Comparison of ENCODE assay signal across 1 cellular context in the genomic region with DNA sequence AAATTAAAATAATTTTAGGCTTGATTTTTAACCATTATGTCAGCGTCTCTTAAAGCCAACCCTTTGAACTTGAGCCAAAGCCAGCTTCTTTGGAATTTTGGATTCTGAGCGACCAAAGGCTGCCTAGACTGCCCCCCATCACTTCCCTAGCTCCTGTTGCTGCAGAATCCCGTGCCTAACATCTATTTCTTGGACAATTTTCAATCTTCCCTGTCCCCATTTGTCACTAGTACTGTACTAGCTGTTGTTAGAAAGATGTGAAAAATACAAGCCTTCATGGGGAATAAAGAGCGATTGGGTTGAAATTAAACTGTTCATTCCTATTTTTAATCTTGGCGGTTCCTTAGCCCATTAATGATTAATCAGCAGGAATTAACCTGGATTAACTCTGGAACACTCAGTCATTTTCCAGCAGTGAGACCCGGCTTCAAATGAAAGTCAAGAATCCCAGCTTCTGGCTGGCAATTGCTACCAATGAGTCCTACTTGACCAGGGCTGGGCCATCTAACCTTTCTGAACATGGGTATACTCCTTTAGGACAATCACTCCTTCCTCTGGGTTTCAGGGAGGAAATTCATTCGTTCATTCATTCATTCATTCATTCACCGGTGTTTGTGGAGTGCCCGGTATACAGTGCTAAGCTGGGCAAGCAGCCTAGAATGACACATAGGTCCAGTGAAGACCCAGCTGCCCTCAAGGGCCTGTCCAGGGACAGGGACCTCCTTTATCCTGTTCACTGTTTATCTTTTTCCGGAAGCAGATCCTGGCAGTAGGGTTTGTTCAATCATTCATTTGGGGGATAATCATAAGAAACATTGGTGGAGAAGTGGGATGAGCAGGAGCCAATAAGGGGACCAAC.
TF ChIP-seq lines count a peak whose summit lies in the region.

No MANE protein-coding gene starts in this region.

TF ChIP-seq in HCT116, 20 proteins besides CTCF, POLR2A, EP300 and RAD21:
- TF ChIP-seq ZBTB33 (IDR thresholded peaks at IDR 0.05; ENCODE audit: extremely low read depth, insufficient replicate concordance, low read length) (no peak), YY1 (IDR thresholded peaks at IDR 0.05; ENCODE audit: extremely low read depth, insufficient replicate concordance, low read depth, low read length) (no peak), MAX (IDR thresholded peaks at IDR 0.05) (no peak), EZH2 (IDR thresholded peaks at IDR 0.05) (no peak), SP1 (IDR thresholded peaks at IDR 0.05; ENCODE audit: low read depth) (no peak), SIN3A (IDR thresholded peaks at IDR 0.05; ENCODE audit: low read depth) (no peak), JUND (IDR thresholded peaks at IDR 0.05) (no peak)
